In genomic region chr1:204516180-204516879, GRCh38 we compare ENCODE assay signal across 8 cellular contexts. TPM values are rescaled to one million over a fixed set of nuclear protein-coding genes. Genes with fewer than 3 reads are reported as not detected.
A peak's percentile ranks its signal among the peaks of the same experiment; 100 is the strongest.
DNase-seq lines count a peak whose midpoint lies in the region; ATAC-seq, FAIRE-seq and TF ChIP-seq lines count a peak whose summit lies in the region.

Gene MDM4 (plus strand): TSS chr1:204516406. CDS start chr1:204525519, 9,113 bp downstream.

- no peaks in the 10 kb centered on the region for H3K9me3 ChIP-seq in ascending aorta
- H3K9me3 ChIP-seq in right cardiac atrium (ENCODE audit: control insufficient read depth, low read length) = no peaks in the 10 kb centered on the region
- H3K9me3 ChIP-seq in uterus = no peaks in the 10 kb centered on the region

- TF ChIP-seq CTCF in ascending aorta (IDR thresholded peaks at IDR 0.05) (no peak), uterus (IDR thresholded peaks at IDR 0.05) (peak in 1 of 4 experiments; percentile 10)

- peak within 1 kb of the TSS; percentile 90 to 92 for H3K27ac ChIP-seq in ascending aorta
- H3K27ac ChIP-seq in right cardiac atrium (ENCODE audit: low read length) = peak within 1 kb of the TSS; percentile 62
- peak within 1 kb of the TSS; percentile 91 for H3K27ac ChIP-seq in uterus

- peak; percentile 84 for ATAC-seq in HG02981 (IDR thresholded peaks at IDR 0.05; ENCODE audit: unreplicated experiment)
- ATAC-seq in right cardiac atrium = peak; percentile 99

- H3K4me3 ChIP-seq in ascending aorta (peak within 1 kb of the TSS; percentile 82 to 97), right cardiac atrium (ENCODE audit: low read length) (peak within 1 kb of the TSS; percentile 59), uterus (peak within 1 kb of the TSS; percentile 81 to 88)

- intact Hi-C loops in ascending aorta (cut with DNase I) (loop anchor here (1.0 to 5.0 kb wide), 2 partner anchors 9 to 654 kb away; partner anchors contain the start of gene SNRPE), right cardiac atrium (cut with DNase I) (no loop called here), uterus (cut with DNase I; ENCODE audit: low total_unique reads) (no loop called here)

- no peak within 1 kb of the TSS for H3K27ac Mint-ChIP-seq in T-helper 2 cell treated with Interferon-gamma antibody and Interleukin-4, amounts not matched to agents 5 μg/mL and 100 μg/mL, for 36 hours

- H3K4me3 Mint-ChIP-seq in T-helper 2 cell treated with Interferon-gamma antibody and Interleukin-4, amounts not matched to agents 5 μg/mL and 100 μg/mL, for 36 hours = no peak within 1 kb of the TSS

- TF ChIP-seq POLR2A in uterus (IDR thresholded peaks at IDR 0.05) = peak; percentile 38 to 67

- no peaks in the 10 kb centered on the region for H3K36me3 ChIP-seq in ascending aorta
- no peaks in the 10 kb centered on the region for H3K36me3 ChIP-seq in uterus

- H3K4me1 ChIP-seq in ascending aorta = peaks cover 7 to 16% of the 10 kb centered on the region in 2 donors
- H3K4me1 ChIP-seq in right cardiac atrium (ENCODE audit: control insufficient read depth, insufficient read depth, low read length) = peaks cover 9% of the 10 kb centered on the region
- no peaks in the 10 kb centered on the region for H3K4me1 ChIP-seq in uterus

- no peaks in the 10 kb centered on the region for H3K27me3 Mint-ChIP-seq in T-helper 2 cell treated with Interferon-gamma antibody and Interleukin-4, amounts not matched to agents 5 μg/mL and 100 μg/mL, for 36 hours (ENCODE audit: low read depth)

- H3K27me3 ChIP-seq in ascending aorta = no peaks in the 10 kb centered on the region
- H3K27me3 ChIP-seq in right cardiac atrium (ENCODE audit: control insufficient read depth, insufficient read depth) = no peaks in the 10 kb centered on the region
- H3K27me3 ChIP-seq in uterus = no peaks in the 10 kb centered on the region

- peaks cover 25% of the 10 kb centered on the region for H3K36me3 Mint-ChIP-seq in T-helper 2 cell treated with Interferon-gamma antibody and Interleukin-4, amounts not matched to agents 5 μg/mL and 100 μg/mL, for 36 hours (ENCODE audit: low read depth)

- peak; percentile 90 for FAIRE-seq in GM18507 (lab: Jason Lieb, UNC)

- H3K9me3 Mint-ChIP-seq in T-helper 2 cell treated with Interferon-gamma antibody and Interleukin-4, amounts not matched to agents 5 μg/mL and 100 μg/mL, for 36 hours = no peaks in the 10 kb centered on the region

- DNase-seq in GM18507 (ENCODE audit: extremely low spot score, insufficient read length, low read depth) = peak; percentile 83
- peak; percentile 96 for DNase-seq in NCI-H2029 (lab: John Stamatoyannopoulos, UW)
- DNase-seq in T-helper 2 cell treated with Interferon-gamma antibody and Interleukin-4, amounts not matched to agents 5 μg/mL and 100 μg/mL, for 36 hours (ENCODE audit: low spot score) = peak; percentile 96
- peak; percentile 83 to 97 for DNase-seq in ascending aorta (ENCODE audit: low spot score in 2 of 2)
- peak; percentile 92 to 95 (median 94) for DNase-seq in right cardiac atrium
- peak; percentile 96 for DNase-seq in putamen (ENCODE audit: low spot score)
- DNase-seq in uterus = peak; percentile 89 to 91

- under 1% methylated on average over 43 of the region's 43 CpGs for WGBS in right cardiac atrium

- peaks cover 49% of the 10 kb centered on the region for H3K4me1 Mint-ChIP-seq in T-helper 2 cell treated with Interferon-gamma antibody and Interleukin-4, amounts not matched to agents 5 μg/mL and 100 μg/mL, for 36 hours (ENCODE audit: low read depth)

RNA-seq across cellular contexts. Expression of gene MDM4, which starts in this region (rescaled TPM):
- total RNA-seq in ascending aorta (9.9 TPM), right cardiac atrium (10 to 100 TPM; 29.9 to 48.2 (median 34.9) TPM), uterus (100 to 1,000 TPM in 3 of 4 donors, 10 to 100 TPM in 1; 31.0 to 141 (median 134) TPM)
- polyA plus RNA-seq in right cardiac atrium = 10.5 TPM

Comparison
In these comparisons a context has a peak if more than half of its experiments do, and no peak if none do; other contexts are left out.
1. Peak in every context shown above with its lines: DNase-seq, ATAC-seq, H3K4me3 ChIP-seq and H3K27ac ChIP-seq.